1 cellular context compared by ENCODE assay signal in genomic region chr5:14873093-14873492, GRCh38.
TF ChIP-seq lines count a peak whose summit lies in the region.

No MANE protein-coding gene starts in this region.

TF ChIP-seq in HCT116, 20 proteins besides CTCF, POLR2A, EP300 and RAD21 (continued from another document):
- TF ChIP-seq ZNF274 (IDR thresholded peaks at IDR 0.05; ENCODE audit: low read depth, low read length) (no peak), TCF7L2 (IDR thresholded peaks at IDR 0.05; ENCODE audit: borderline replicate concordance, extremely low read depth, insufficient read depth, insufficient read length) (no peak), ATF3 (IDR thresholded peaks at IDR 0.05) (no peak), ZFX (IDR thresholded peaks at IDR 0.05) (no peak), SRF (IDR thresholded peaks at IDR 0.05; ENCODE audit: low read depth) (no peak), EGR1 (IDR thresholded peaks at IDR 0.05; ENCODE audit: low read depth) (no peak), CEBPB (IDR thresholded peaks at IDR 0.05; ENCODE audit: low read depth) (no peak), FOSL1 (IDR thresholded peaks at IDR 0.05; ENCODE audit: low read depth) (no peak), EZH2 (IDR thresholded peaks at IDR 0.05) (no peak), SIN3A (IDR thresholded peaks at IDR 0.05; ENCODE audit: low read depth) (no peak), POLR2AphosphoS5 (IDR thresholded peaks at IDR 0.05; ENCODE audit: low read depth, low read length) (no peak), MAX (IDR thresholded peaks at IDR 0.05) (no peak), JUND (IDR thresholded peaks at IDR 0.05) (no peak), ZBTB33 (IDR thresholded peaks at IDR 0.05; ENCODE audit: extremely low read depth, insufficient replicate concordance, low read length) (no peak)
